In genomic region chr19:13150919-13151604, GRCh38 we compare ENCODE assay signal across 7 cellular contexts. TPM values are rescaled to one million over a fixed set of nuclear protein-coding genes. Genes with fewer than 3 reads are reported as not detected.
DNase-seq lines count a peak whose midpoint lies in the region; ATAC-seq and TF ChIP-seq lines count a peak whose summit lies in the region.

No MANE protein-coding gene starts in this region.

- ATAC-seq in HCT116 (peak; percentile 1), T-cell (replicated peaks in 1 of 4) (peak; percentile 4 to 9 (median 7)), upper lobe of left lung (ENCODE audit: low FRiP score in 2 of 2) (no peak)

- H3K27me3 ChIP-seq in HCT116 (ENCODE audit: insufficient read depth, low read length) (no peaks in the 10 kb centered on the region), muscle layer of colon (ENCODE audit: control insufficient read depth in 1 of 2, insufficient read depth in 2 of 2, low read length in 2 of 2) (no peaks in the 10 kb centered on the region), upper lobe of left lung (no peaks in the 10 kb centered on the region)

- peaks cover 12% of the 10 kb centered on the region; the same call in 1 of the 2 replicates for H4K20me1 ChIP-seq in HCT116 (ENCODE audit: insufficient read depth)

- CTCF ChIA-PET in HCT116 (lab: Charles Lee) = no interaction called here
- CTCF ChIA-PET in T-cell (lab: Charles Lee) = interaction anchor here (1.3 to 1.8 kb wide), 2 partner anchors 13 to 17 kb away, joined by 3 to 4 read pairs; no protein-coding TSS in a partner anchor

- TSS peak; percentile 59 for BruUV-seq in HCT116 (replicated peaks; lab: Mats Ljungman, UMichigan)

- H3K79me2 ChIP-seq in HCT116 (ENCODE audit: insufficient read depth, low read length) = peaks cover 61% of the 10 kb centered on the region

- POLR2A ChIA-PET in HCT116 (lab: Charles Lee) = interaction anchor here (1.7 to 2.5 kb wide), 3 partner anchors 13 to 23 kb away, joined by 5 to 11 read pairs (median 10); no protein-coding TSS in a partner anchor
- POLR2A ChIA-PET in T-cell (lab: Charles Lee) = no interaction called here

- WGBS in upper lobe of left lung, 2 donors = 0 to 1% methylated on average over 25 to 34 of the region's 34 CpGs

- peak overlapping the region; percentile 84 to 98 for H3K4me3 ChIP-seq in HCT116 (replicated peaks in 1 of 2; ENCODE audit: low read depth in 1 of 2, low read length in 2 of 2)
- H3K4me3 ChIP-seq in muscle layer of colon (ENCODE audit: low read depth in 1 of 2, low read length in 2 of 2) = peak overlapping the region; percentile 75 to 100
- H3K4me3 ChIP-seq in upper lobe of left lung = peak overlapping the region; percentile 59 to 99 (median 84)

- no peak for TF ChIP-seq RAD21 in HCT116 (IDR thresholded peaks at IDR 0.05; ENCODE audit: low read depth)

- H3K36me3 ChIP-seq in HCT116 (ENCODE audit: control insufficient read depth in 1 of 2, insufficient read depth in 2 of 2, low read length in 2 of 2) (peaks cover 0 to 12% of the 10 kb centered on the region in 2 experiments; a peak in 2 of 4 replicates), muscle layer of colon (ENCODE audit: insufficient read depth, low read length) (no peaks in the 10 kb centered on the region), upper lobe of left lung (peaks cover 0 to 10% (median 0%) of the 10 kb centered on the region in 4 donors)

- peak overlapping the region; percentile 99 for H3K4me2 ChIP-seq in HCT116 (ENCODE audit: low read length)

- TF ChIP-seq EP300 in upper lobe of left lung (IDR thresholded peaks at IDR 0.05) = no peak

- H3K27ac ChIP-seq in HCT116 (ENCODE audit: low read depth, low read length) = peak overlapping the region; percentile 94
- peak overlapping the region; percentile 97 for H3K27ac ChIP-seq in muscle layer of colon (ENCODE audit: low read depth, low read length)
- H3K27ac ChIP-seq in upper lobe of left lung = peak overlapping the region; percentile 98 to 100 (median 99)

- H3K9me3 ChIP-seq in HCT116 (ENCODE audit: control insufficient read depth in 1 of 2, insufficient read depth in 1 of 2, low read depth in 1 of 2, low read length in 2 of 2) (no peaks in the 10 kb centered on the region), muscle layer of colon (ENCODE audit: low read length) (no peaks in the 10 kb centered on the region), upper lobe of left lung (no peaks in the 10 kb centered on the region)

- RAD21 ChIA-PET in HCT116 (lab: Charles Lee; ENCODE audit: low non-redundant PET in 1 of 2, low total read pairs in 2 of 2, uncharacterized antibody in 2 of 2, unreplicated experiment in 2 of 2) = no interaction called here

- H3K4me1 ChIP-seq in HCT116 (ENCODE audit: control insufficient read depth in 1 of 2, insufficient read depth in 2 of 2, low read length in 2 of 2) (peaks cover 38 to 67% of the 10 kb centered on the region in 2 experiments), muscle layer of colon (ENCODE audit: insufficient read depth, low read length) (peaks cover 13% of the 10 kb centered on the region), upper lobe of left lung (peaks cover 13 to 48% (median 30%) of the 10 kb centered on the region in 4 donors)

- peak overlapping the region; percentile 98 to 99 (median 99) for H3K4me3 Mint-ChIP-seq in T-cell

- TF ChIP-seq POLR2A in HCT116 (IDR thresholded peaks at IDR 0.05; ENCODE audit: borderline replicate concordance, extremely low read depth, insufficient read depth, insufficient read length) (no peak), upper lobe of left lung (IDR thresholded peaks at IDR 0.05) (no peak)

- H3K9ac ChIP-seq in HCT116 (ENCODE audit: low read length) = peak overlapping the region; percentile 100
- peak overlapping the region; percentile 100 for H3K9ac ChIP-seq in muscle layer of colon (ENCODE audit: low read length)

- DNase-seq in HCT116 (ENCODE audit: low read depth, low spot score) (no peak), T-cell (peak in 7 of 34 experiments; percentile 15 to 29 (median 25)), ecto neural progenitor cell (ENCODE audit: low spot score) (peak; percentile 68), upper lobe of left lung (peak in 1 of 2 donors; percentile 73), GM03348 (ENCODE audit: low spot score) (no peak), NCI-H226 (no peak)

- H3K9me3 Mint-ChIP-seq in T-cell = no peaks in the 10 kb centered on the region

- H2AFZ ChIP-seq in HCT116 (ENCODE audit: low read depth, low read length, poor library complexity, severe bottlenecking) = no peak overlapping the region

- peaks cover 18% of the 10 kb centered on the region for H3K36me3 Mint-ChIP-seq in T-cell

- H3K9me2 ChIP-seq in HCT116 (ENCODE audit: insufficient read depth) = no peaks in the 10 kb centered on the region

- no peak for TF ChIP-seq CTCF in HCT116 (IDR thresholded peaks at IDR 0.05 in 2 of 3, conservative IDR thresholded peaks at IDR 0.05 in 1 of 3; ENCODE audit: borderline replicate concordance in 1 of 3, insufficient read depth in 1 of 3, low read depth in 2 of 3, low read length in 2 of 3)
- TF ChIP-seq CTCF in upper lobe of left lung (IDR thresholded peaks at IDR 0.05) = no peak

- intact Hi-C loops in HCT116 (cut with micrococcal nuclease) = loop anchor here (2.0 to 5.0 kb wide), 3 partner anchors 34 to 696 kb away; partner anchors contain the start of gene TRMT1

- H3K4me1 Mint-ChIP-seq in T-cell = peaks cover 21 to 44% (median 33%) of the 10 kb centered on the region in 3 donors

- H3K27ac Mint-ChIP-seq in T-cell = peak overlapping the region; percentile 94 to 95

- peaks cover 0 to 2% of the 10 kb centered on the region in 2 donors for H3K27me3 Mint-ChIP-seq in T-cell

TF ChIP-seq in HCT116, 20 proteins besides CTCF, POLR2A, EP300 and RAD21:
- no peak for TF ChIP-seq REST (IDR thresholded peaks at IDR 0.05; ENCODE audit: low read depth)
- TF ChIP-seq FOSL1 (IDR thresholded peaks at IDR 0.05; ENCODE audit: low read depth) = no peak
- TF ChIP-seq EZH2 (IDR thresholded peaks at IDR 0.05) = no peak
- no peak for TF ChIP-seq EZH2phosphoT487 (IDR thresholded peaks at IDR 0.05; ENCODE audit: borderline replicate concordance)
- peak; percentile 52; the same call in 1 of the 2 replicates for TF ChIP-seq POLR2AphosphoS5 (IDR thresholded peaks at IDR 0.05; ENCODE audit: low read depth, low read length)
- no peak for TF ChIP-seq SIN3A (IDR thresholded peaks at IDR 0.05; ENCODE audit: low read depth)
TF ChIP-seq in HCT116: peak in this region for 1.

RNA-seq across cellular contexts. Expression of gene IER2, which starts 0.9 kb away (rescaled TPM):
- 247 TPM for total RNA-seq in HCT116 (2021; ENCODE audit: unreplicated experiment)
- polyA plus RNA-seq in HCT116 (2012) = 284 and 315 TPM in 2 replicates
- 100 to 1,000 TPM; 165 to 413 (median 196) TPM for total RNA-seq in T-cell
- 100 to 1,000 TPM in 4 of 6 donors, 10 to 100 TPM in 2; 94.3 to 246 (median 129) TPM for total RNA-seq in upper lobe of left lung

RNA-seq across cellular contexts. Expression of gene STX10, which starts 0.9 kb away (rescaled TPM):
- total RNA-seq in HCT116 (2021; ENCODE audit: unreplicated experiment) (149 TPM), T-cell (10 to 100 TPM; 43.8 to 89.6 (median 67.3) TPM), upper lobe of left lung (100 to 1,000 TPM in 4 of 6 donors, 10 to 100 TPM in 2; 80.0 to 348 (median 107) TPM)
- polyA plus RNA-seq in HCT116 (2012) = 202 and 225 TPM in 2 replicates

RNA-seq across cellular contexts. Expression of gene NACC1, which starts 33.0 kb away (rescaled TPM):
- total RNA-seq in HCT116 (2021; ENCODE audit: unreplicated experiment) (181 TPM), T-cell (10 to 100 TPM; 23.8 to 44.9 (median 38.1) TPM), upper lobe of left lung (10 to 100 TPM; 22.0 to 96.1 (median 55.7) TPM)
- polyA plus RNA-seq in HCT116 (2012) = 101 and 119 TPM in 2 replicates

RNA-seq across cellular contexts. Expression of gene TRMT1, which starts 34.5 kb away (rescaled TPM):
- 84.4 TPM for total RNA-seq in HCT116 (2021; ENCODE audit: unreplicated experiment)
- 69.3 and 80.8 TPM in 2 replicates for polyA plus RNA-seq in HCT116 (2012)
- total RNA-seq in T-cell = 100 to 1,000 TPM in 2 of 5 donors, 10 to 100 TPM in 3; 68.9 to 121 (median 95.6) TPM
- 10 to 100 TPM; 27.2 to 92.2 (median 33.1) TPM for total RNA-seq in upper lobe of left lung

RNA-seq across cellular contexts. Expression of gene LYL1, which starts 48.4 kb away (rescaled TPM):
- total RNA-seq in HCT116 (2021; ENCODE audit: unreplicated experiment) (2.6 TPM), T-cell (10 to 100 TPM in 3 of 5 donors, 1 to 10 TPM in 2; 3.4 to 20.6 (median 15.4) TPM), upper lobe of left lung (10 to 100 TPM; 22.6 to 55.5 (median 31.4) TPM)
- 1.3 and 1.8 TPM in 2 replicates for polyA plus RNA-seq in HCT116 (2012)

Comparison
In these comparisons a context has a peak if more than half of its experiments do, and no peak if none do; other contexts are left out.
1. ATAC-seq: peak in HCT116 (single experiment) and T-cell (4 of 4); none in upper lobe of left lung (0 of 2).
2. Peak in every context shown above with its lines, with median percentiles within 50 percentile points of each other: H3K27ac ChIP-seq and H3K4me3 ChIP-seq.